8 cellular contexts compared by ENCODE assay signal in genomic region chr12:98593351-98594049, GRCh38. TPM values are rescaled to one million over a fixed set of nuclear protein-coding genes. Genes with fewer than 3 reads are reported as not detected.
A peak's percentile ranks its signal among the peaks of the same experiment; 100 is the strongest.
DNase-seq lines count a peak whose midpoint lies in the region; ATAC-seq and TF ChIP-seq lines count a peak whose summit lies in the region.

TSS of gene SLC25A3 (plus strand) at chr12:98593686. CDS start at chr12:98593979, 293 bp downstream.

- H3K4me1 ChIP-seq in right atrium auricular region, result peaks cover 0 to 27% of the 10 kb centered on the region in 2 donors
- H3K4me1 ChIP-seq in uterus, result peaks cover 0 to 4% of the 10 kb centered on the region in 2 donors

- H3K27me3 ChIP-seq in right atrium auricular region (no peaks in the 10 kb centered on the region), uterus (no peaks in the 10 kb centered on the region)

- no peaks in the 10 kb centered on the region for H3K9me3 ChIP-seq in right atrium auricular region
- H3K9me3 ChIP-seq in uterus, result no peaks in the 10 kb centered on the region

- H3K36me3 ChIP-seq in right atrium auricular region (peaks cover 32% of the 10 kb centered on the region), uterus (no peaks in the 10 kb centered on the region)

- H3K4me3 ChIP-seq in right atrium auricular region (peak within 1 kb of the TSS; percentile 76 to 100), uterus (peak within 1 kb of the TSS; percentile 60 to 87)

- DNase-seq in NCI-H187 treated with DMSO at 0.1 percent for 48 hours (lab: John Stamatoyannopoulos, UW) (peak; percentile 87), anterior cingulate cortex (lab: John Stamatoyannopoulos, UW) (peak; percentile 64 to 98 (median 95)), right atrium auricular region (ENCODE audit: low spot score) (peak; percentile 98), pulmonary artery endothelial cell (ENCODE audit: low read depth, low spot score) (peak; percentile 94), uterus (peak; percentile 96 to 97)

- ATAC-seq in GM18499 (IDR thresholded peaks at IDR 0.05; ENCODE audit: insufficient read depth, unreplicated experiment) (peak; percentile 96), HG02943 (IDR thresholded peaks at IDR 0.05; ENCODE audit: low read depth, unreplicated experiment) (peak; percentile 98)

- TF ChIP-seq POLR2A in uterus (IDR thresholded peaks at IDR 0.05), result peak; percentile 82 to 97

- intact Hi-C loops in T-helper 2 cell treated with Interferon-gamma antibody and Interleukin-4, amounts not matched to agents 100 ng/mL and 5 ng/mL, for 36 hours (cut with micrococcal nuclease), result loop anchor here (1.0 to 2.0 kb wide), 6 partner anchors 27 to 1687 kb away; partner anchors contain the start of genes APAF1, DEPDC4, NEDD1 and SCYL2
- intact Hi-C loops in uterus (cut with DNase I; ENCODE audit: low total_unique reads), result no loop called here

- H3K27ac ChIP-seq in right atrium auricular region (peak within 1 kb of the TSS; percentile 97 to 100), uterus (peak within 1 kb of the TSS; percentile 93 to 96)

- TF ChIP-seq CTCF in right atrium auricular region (IDR thresholded peaks at IDR 0.05), result no peak
- no peak for TF ChIP-seq CTCF in uterus (IDR thresholded peaks at IDR 0.05)

RNA-seq across cellular contexts. Expression of gene SLC25A3, which starts in this region (rescaled TPM):
- 436 and 441 TPM in 2 replicates for total RNA-seq in T-helper 2 cell treated with Interferon-gamma antibody and Interleukin-4, amounts not matched to agents 100 ng/mL and 5 ng/mL, for 36 hours
- total RNA-seq in right atrium auricular region (1,000 to 10,000 TPM in 1 of 2 donors, 100 to 1,000 TPM in 1; 853 to 1,432 TPM), pulmonary artery endothelial cell (665 and 765 TPM in 2 replicates), uterus (100 to 1,000 TPM; 283 to 701 (median 315) TPM)

Comparison
In these comparisons a context has a peak if more than half of its experiments do, and no peak if none do; other contexts are left out.
1. Peak in every context shown above with its lines: DNase-seq, ATAC-seq, H3K4me3 ChIP-seq and H3K27ac ChIP-seq.